In genomic region chr2:101679801-101680487, GRCh38 we compare ENCODE assay signal across 1 cellular context.
TF ChIP-seq lines count a peak whose summit lies in the region.

No MANE protein-coding gene starts in this region.

TF ChIP-seq in IMR-90, 13 proteins besides CTCF, POLR2A, EP300 and RAD21:
- TF ChIP-seq, protein P1, sequence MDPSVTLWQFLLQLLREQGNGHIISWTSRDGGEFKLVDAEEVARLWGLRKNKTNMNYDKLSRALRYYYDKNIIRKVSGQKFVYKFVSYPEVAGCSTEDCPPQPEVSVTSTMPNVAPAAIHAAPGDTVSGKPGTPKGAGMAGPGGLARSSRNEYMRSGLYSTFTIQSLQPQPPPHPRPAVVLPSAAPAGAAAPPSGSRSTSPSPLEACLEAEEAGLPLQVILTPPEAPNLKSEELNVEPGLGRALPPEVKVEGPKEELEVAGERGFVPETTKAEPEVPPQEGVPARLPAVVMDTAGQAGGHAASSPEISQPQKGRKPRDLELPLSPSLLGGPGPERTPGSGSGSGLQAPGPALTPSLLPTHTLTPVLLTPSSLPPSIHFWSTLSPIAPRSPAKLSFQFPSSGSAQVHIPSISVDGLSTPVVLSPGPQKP (IDR thresholded peaks at IDR 0.05; ENCODE audit: borderline replicate concordance, low read depth, low read length), result no peak
- TF ChIP-seq USF2 (IDR thresholded peaks at IDR 0.05; ENCODE audit: low read depth, low read length) (no peak), RCOR1 (IDR thresholded peaks at IDR 0.05; ENCODE audit: insufficient replicate concordance, low read length) (no peak), RFX5 (IDR thresholded peaks at IDR 0.05; ENCODE audit: low read depth, low read length) (no peak), BHLHE40 (IDR thresholded peaks at IDR 0.05; ENCODE audit: low read depth, low read length) (no peak), CHD1 (IDR thresholded peaks at IDR 0.05; ENCODE audit: low read depth, low read length) (no peak), MAFK (IDR thresholded peaks at IDR 0.05; ENCODE audit: low read depth, low read length) (no peak), FOS (IDR thresholded peaks at IDR 0.05; ENCODE audit: low read depth, low read length) (no peak)
TF ChIP-seq in IMR-90: peak in this region for 0.
